Comparison of ENCODE assay signal across 12 cellular contexts in the genomic region with DNA sequence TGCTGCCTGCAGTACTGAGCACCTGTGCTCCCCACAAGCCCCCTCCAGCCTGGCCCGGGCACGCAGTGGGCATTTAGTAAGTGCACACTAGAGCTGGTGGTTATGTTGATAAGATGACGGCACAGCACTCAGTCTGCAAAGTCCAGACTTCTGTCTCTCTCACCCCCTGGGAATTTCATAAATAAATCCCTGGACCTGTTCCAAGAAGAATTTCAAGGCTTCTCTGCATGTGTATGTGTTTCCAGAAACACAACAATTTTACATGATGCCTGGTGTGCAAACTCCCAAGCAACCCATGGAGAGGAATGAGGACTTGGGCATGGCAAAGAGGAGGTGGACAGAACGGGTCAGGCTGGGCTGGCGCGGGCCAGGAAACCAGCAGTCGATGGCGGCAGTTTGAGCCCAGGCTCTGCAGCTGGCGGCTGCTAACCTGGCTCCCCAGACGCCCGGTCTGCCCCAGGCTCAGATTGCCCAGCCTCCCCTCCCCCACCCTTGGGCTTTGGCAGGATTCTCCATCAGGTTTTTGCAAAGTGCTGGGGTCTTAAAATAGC. TPM values are rescaled to one million over a fixed set of nuclear protein-coding genes. Genes with fewer than 3 reads are reported as not detected.
A peak's percentile ranks its signal among the peaks of the same experiment; 100 is the strongest.
DNase-seq lines count a peak whose midpoint lies in the region; ATAC-seq and TF ChIP-seq lines count a peak whose summit lies in the region.
"Had no signal": no experiment of that assay in that cellular context is flagged by ENCODE, and none has a peak within 500 bp of the region (broad histone marks: within the 10 kb centered on the region; RNA-seq: fewer than 3 reads in every experiment).

No MANE protein-coding gene starts in this region.

- TF ChIP-seq CTCF in cardiac muscle cell (IDR thresholded peaks at IDR 0.05; ENCODE audit: low read depth, low read length) (no peak), smooth muscle cell (IDR thresholded peaks at IDR 0.05; ENCODE audit: borderline replicate concordance, insufficient read depth, poor library complexity, severe bottlenecking) (no peak)

- H4K20me1 ChIP-seq in smooth muscle cell (ENCODE audit: low read depth) = no peaks in the 10 kb centered on the region

- H3K4me3 ChIP-seq in SK-N-MC (peak overlapping the region; percentile 66), cardiac muscle cell (no peak overlapping the region), smooth muscle cell (no peak overlapping the region)

- H3K9me3 ChIP-seq in SK-N-MC (ENCODE audit: low read depth, low read length) = no peaks in the 10 kb centered on the region
- no peaks in the 10 kb centered on the region for H3K9me3 ChIP-seq in cardiac muscle cell (ENCODE audit: low read depth)
- peaks cover 5% of the 10 kb centered on the region for H3K9me3 ChIP-seq in smooth muscle cell (replicated peaks; ENCODE audit: low read depth)

- H3K36me3 ChIP-seq in SK-N-MC (ENCODE audit: insufficient read depth, low read length) (no peaks in the 10 kb centered on the region), cardiac muscle cell (no peaks in the 10 kb centered on the region), smooth muscle cell (ENCODE audit: low read depth) (no peaks in the 10 kb centered on the region)

- H3K9ac ChIP-seq in SK-N-MC (ENCODE audit: insufficient read length) = no peak overlapping the region
- no peak overlapping the region for H3K9ac ChIP-seq in smooth muscle cell (ENCODE audit: low read depth)

- H2AFZ ChIP-seq in smooth muscle cell (ENCODE audit: low read depth) = no peak overlapping the region

- no peaks in the 10 kb centered on the region for H3K27me3 ChIP-seq in cardiac muscle cell
- H3K27me3 ChIP-seq in smooth muscle cell (ENCODE audit: low read depth) = no peaks in the 10 kb centered on the region

- no peaks in the 10 kb centered on the region for H3K79me2 ChIP-seq in smooth muscle cell (ENCODE audit: low read depth)

- H3K4me2 ChIP-seq in smooth muscle cell = peak overlapping the region; percentile 49

- peaks cover 2% of the 10 kb centered on the region for H3F3A ChIP-seq in smooth muscle cell (ENCODE audit: low read depth)

- peak overlapping the region; percentile 36; the same call in 1 of the 2 replicates for H3K27ac ChIP-seq in SK-N-MC
- H3K27ac ChIP-seq in cardiac muscle cell = peak overlapping the region; percentile 64
- H3K27ac ChIP-seq in smooth muscle cell (ENCODE audit: low read depth) = no peak overlapping the region

- 53% methylated on average over 11 of the region's 11 CpGs for WGBS in smooth muscle cell (ENCODE audit: low lambda C conversion rate)

- peaks cover 32% of the 10 kb centered on the region for H3K4me1 ChIP-seq in cardiac muscle cell (ENCODE audit: low read depth)
- H3K4me1 ChIP-seq in smooth muscle cell (ENCODE audit: low read depth) = peaks cover 4% of the 10 kb centered on the region

- ATAC-seq in HG03571 (IDR thresholded peaks at IDR 0.05; ENCODE audit: unreplicated experiment) = no peak

- DNase-seq in NCI-H82 (lab: John Stamatoyannopoulos, UW) (peak; percentile 76), NCI-H82 treated with DMSO at 0.1 percent for 48 hours (lab: John Stamatoyannopoulos, UW; ENCODE audit: unreplicated experiment) (no peak), SK-N-MC (ENCODE audit: low read depth, low spot score) (peak; percentile 62), cardiac muscle cell (ENCODE audit: low read depth in 1 of 2, low spot score in 1 of 2) (peak; percentile 64 to 78), smooth muscle cell (lab: John Stamatoyannopoulos, UW; ENCODE audit: unreplicated experiment) (no peak)
- DNase-seq in stimulated activated CD4-positive, alpha-beta T cell treated with anti-CD3 and anti-CD28 coated beads, Interleukin-12 subunit alpha, Interleukin-12 subunit beta, amount 100 ng/mL, for 4 hours = no peak
- no peak for DNase-seq in effector CD4-positive, alpha-beta T cell
- DNase-seq: activated CD4-positive, alpha-beta memory T cell treated with anti-CD3 and anti-CD28 coated beads, Interleukin-2, amount 10 ng/mL, durations not matched to agents 7 days and 5 days; hypothalamus; occipital lobe had no signal

RNA-seq across cellular contexts. Expression of gene ACVR1B, which starts 10.4 kb away (rescaled TPM):
- 38.1 and 46.4 TPM in 2 replicates for total RNA-seq in cardiac muscle cell
- 11.9 and 12.5 TPM in 2 replicates for polyA plus RNA-seq in cardiac muscle cell
- total RNA-seq in smooth muscle cell = 4.0 and 6.0 TPM in 2 replicates
- polyA plus RNA-seq in smooth muscle cell = 1.9 and 2.8 TPM in 2 replicates

RNA-seq across cellular contexts. Expression of gene ACVRL1, which starts 33.8 kb away (rescaled TPM):
- total RNA-seq in cardiac muscle cell = 0.81 and 5.5 TPM in 2 replicates
- 2.5 TPM in 1 of 2 replicates, not detected in the other for polyA plus RNA-seq in cardiac muscle cell
- total RNA-seq in smooth muscle cell = 10.3 and 10.4 TPM in 2 replicates
- 7.3 and 8.4 TPM in 2 replicates for polyA plus RNA-seq in smooth muscle cell
- total RNA-seq: activated CD4-positive, alpha-beta memory T cell treated with anti-CD3 and anti-CD28 coated beads, Interleukin-2, amount 10 ng/mL, durations not matched to agents 7 days and 5 days had no signal

RNA-seq across cellular contexts. Expression of gene ANKRD33, which starts 53.2 kb away (rescaled TPM):
- total RNA-seq in cardiac muscle cell (0.30 TPM in 1 of 2 replicates, not detected in the other), smooth muscle cell (0.04 TPM in 1 of 2 replicates, not detected in the other)
- polyA plus RNA-seq in cardiac muscle cell (1.2 TPM in 1 of 2 replicates, not detected in the other), smooth muscle cell (0.89 and 1.3 TPM in 2 replicates)
- total RNA-seq: activated CD4-positive, alpha-beta memory T cell treated with anti-CD3 and anti-CD28 coated beads, Interleukin-2, amount 10 ng/mL, durations not matched to agents 7 days and 5 days; occipital lobe; urinary bladder had no signal
- polyA plus RNA-seq: urinary bladder had no signal

Comparison
In these comparisons a context has a peak if more than half of its experiments do, and no peak if none do; other contexts are left out.
1. DNase-seq: peak in NCI-H82 (single experiment), SK-N-MC (single experiment) and cardiac muscle cell (2 of 2); none in NCI-H82 treated with DMSO at 0.1 percent for 48 hours (single experiment), smooth muscle cell (single experiment), stimulated activated CD4-positive, alpha-beta T cell treated with anti-CD3 and anti-CD28 coated beads, Interleukin-12 subunit alpha, Interleukin-12 subunit beta, amount 100 ng/mL, for 4 hours (single experiment) and effector CD4-positive, alpha-beta T cell (single experiment).